ENCODE assay signal across 30 cellular contexts in the genomic region with DNA sequence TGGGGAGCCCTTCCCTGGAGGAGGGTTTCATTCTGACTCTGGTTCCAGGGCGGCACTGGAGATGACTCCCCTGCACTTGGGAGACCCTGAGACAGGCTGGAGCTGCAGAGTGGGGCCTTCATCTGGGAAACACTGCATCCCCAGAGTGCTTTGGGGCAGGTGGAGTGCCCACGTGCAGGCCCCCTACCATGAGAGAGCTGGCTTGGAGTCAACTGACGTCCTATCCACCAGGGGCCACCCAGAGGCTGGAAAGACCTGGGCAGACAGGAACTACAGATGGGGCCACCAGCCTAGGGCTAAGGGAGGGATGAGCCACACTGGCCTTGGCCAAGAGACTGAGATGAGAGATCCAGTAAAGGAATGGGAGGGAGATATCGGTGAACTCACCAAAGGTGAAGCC.
"Had no signal": no experiment of that assay in that cellular context is flagged by ENCODE, and none has a peak within 500 bp of the region (broad histone marks: within the 10 kb centered on the region; RNA-seq: fewer than 3 reads in every experiment).

No MANE protein-coding gene starts in this region.

- H3K9me3 Mint-ChIP-seq: activated naive CD4-positive, alpha-beta T cell treated with anti-CD3 and anti-CD28 coated beads for 36 hours; activated naive CD4-positive, alpha-beta T cell treated with anti-CD3 and anti-CD28 coated beads, Interleukin-2, amount 50 U/mL, for 72 hours; activated T-helper 1 cell treated with anti-CD3 and anti-CD28 coated beads, Interleukin-12 subunit alpha, Interleukin-12 subunit beta, Interleukin-2, Interleukin-4 antibody, amounts not matched to agents 30 ng/mL and 10 ng/mL and 1 ng/mL, durations not matched to agents 14 hours and 24 hours and 36 hours; T-helper 2 cell treated with Interferon-gamma antibody and Interleukin-4, amounts not matched to agents 5 μg/mL and 100 μg/mL, for 36 hours had no signal

- ATAC-seq: activated CD4-positive, CD25-positive, alpha-beta regulatory T cell treated with anti-CD3 and anti-CD28 coated beads, Interleukin-2, amount 50 U/mL, for 24 hours; activated naive CD4-positive, alpha-beta T cell treated with anti-CD3 and anti-CD28 coated beads, Interleukin-2, amount 50 U/mL, for 72 hours; activated T-cell treated with anti-CD3 and anti-CD28 coated beads, Interleukin-2, amount 50 U/mL, for 4 hours; body of pancreas; Panc1 had no signal

- H3K4me3 Mint-ChIP-seq: activated CD4-positive, alpha-beta memory T cell treated with anti-CD3 and anti-CD28 coated beads for 36 hours; activated naive CD4-positive, alpha-beta T cell treated with anti-CD3 and anti-CD28 coated beads for 36 hours; activated T-cell treated with anti-CD3 and anti-CD28 coated beads, Interleukin-2, amount 50 U/mL, for 4 hours; activated T-helper 1 cell treated with anti-CD3 and anti-CD28 coated beads, Interleukin-12 subunit alpha, Interleukin-12 subunit beta, Interleukin-2, Interleukin-4 antibody, amounts not matched to agents 30 ng/mL and 10 ng/mL and 1 ng/mL, durations not matched to agents 14 hours and 24 hours and 36 hours; T-helper 2 cell treated with Interferon-gamma antibody and Interleukin-4, amounts not matched to agents 5 μg/mL and 100 μg/mL, for 36 hours had no signal

- H3K4me3 ChIP-seq: adrenal gland, body of pancreas, breast epithelium, SJCRH30, SK-N-MC had no signal

- H3K27ac ChIP-seq: adrenal gland, body of pancreas, breast epithelium, SJCRH30, SK-N-MC had no signal

- H3K27ac Mint-ChIP-seq: activated CD4-positive, alpha-beta memory T cell treated with anti-CD3 and anti-CD28 coated beads for 36 hours; activated naive CD4-positive, alpha-beta T cell treated with anti-CD3 and anti-CD28 coated beads for 36 hours; activated naive CD4-positive, alpha-beta T cell treated with anti-CD3 and anti-CD28 coated beads, Interleukin-2, amount 50 U/mL, for 72 hours; activated T-helper 1 cell treated with anti-CD3 and anti-CD28 coated beads, Interleukin-12 subunit alpha, Interleukin-12 subunit beta, Interleukin-2, Interleukin-4 antibody, amounts not matched to agents 30 ng/mL and 10 ng/mL and 1 ng/mL, durations not matched to agents 14 hours and 24 hours and 36 hours; T-helper 2 cell treated with Interferon-gamma antibody and Interleukin-4, amounts not matched to agents 5 μg/mL and 100 μg/mL, for 36 hours had no signal

- H3K36me3 ChIP-seq: adrenal gland, breast epithelium, SJCRH30 had no signal

- H3K27me3 ChIP-seq: adrenal gland, body of pancreas, breast epithelium, SJCRH30 had no signal

- DNase-seq: activated CD4-positive, alpha-beta memory T cell treated with anti-CD3 and anti-CD28 coated beads for 36 hours; activated CD4-positive, alpha-beta T cell treated with anti-CD3 and anti-CD28 coated beads for 4 hours; activated CD4-positive, alpha-beta T cell treated with anti-CD3 and anti-CD28 coated beads, Interleukin-2, amount 50 U/mL, for 1 hour; activated CD8-positive, alpha-beta memory T cell treated with anti-CD3 and anti-CD28 coated beads, Interleukin-2, amount 50 U/mL, for 4 hours; activated gamma-delta T cell treated with Interleukin-2 at 50 U/mL for 16 hours; activated naive CD4-positive, alpha-beta T cell treated with anti-CD3 and anti-CD28 coated beads for 36 hours; activated T-cell treated with anti-CD3 and anti-CD28 coated beads for 4 hours; activated T-cell treated with anti-CD3 and anti-CD28 coated beads, Interleukin-2, amount 50 U/mL, for 4 hours; body of pancreas; caudate nucleus; Karpas-422; KBM-7; NCI-H1105; NCI-H1417 treated with DMSO at 0.1 percent for 48 hours; NCI-H187 treated with DMSO at 0.1 percent for 48 hours; NCI-H2081; NCI-H2171 treated with DMSO at 0.1 percent for 48 hours; NCI-H2227 treated with DMSO at 0.1 percent for 48 hours; NCI-H446 treated with DMSO at 0.1 percent for 48 hours; NCI-H524 treated with DMSO at 0.1 percent for 48 hours; SHP77; SJCRH30 had no signal

- H3K9me3 ChIP-seq: adrenal gland, breast epithelium, SJCRH30 had no signal

- H3K36me3 Mint-ChIP-seq: activated CD4-positive, alpha-beta memory T cell treated with anti-CD3 and anti-CD28 coated beads for 36 hours; activated naive CD4-positive, alpha-beta T cell treated with anti-CD3 and anti-CD28 coated beads, Interleukin-2, amount 50 U/mL, for 72 hours had no signal

- H3K4me1 ChIP-seq: adrenal gland, body of pancreas, breast epithelium, SJCRH30 had no signal
